Comparison of ENCODE assay signal across 11 cellular contexts in the genomic region with DNA sequence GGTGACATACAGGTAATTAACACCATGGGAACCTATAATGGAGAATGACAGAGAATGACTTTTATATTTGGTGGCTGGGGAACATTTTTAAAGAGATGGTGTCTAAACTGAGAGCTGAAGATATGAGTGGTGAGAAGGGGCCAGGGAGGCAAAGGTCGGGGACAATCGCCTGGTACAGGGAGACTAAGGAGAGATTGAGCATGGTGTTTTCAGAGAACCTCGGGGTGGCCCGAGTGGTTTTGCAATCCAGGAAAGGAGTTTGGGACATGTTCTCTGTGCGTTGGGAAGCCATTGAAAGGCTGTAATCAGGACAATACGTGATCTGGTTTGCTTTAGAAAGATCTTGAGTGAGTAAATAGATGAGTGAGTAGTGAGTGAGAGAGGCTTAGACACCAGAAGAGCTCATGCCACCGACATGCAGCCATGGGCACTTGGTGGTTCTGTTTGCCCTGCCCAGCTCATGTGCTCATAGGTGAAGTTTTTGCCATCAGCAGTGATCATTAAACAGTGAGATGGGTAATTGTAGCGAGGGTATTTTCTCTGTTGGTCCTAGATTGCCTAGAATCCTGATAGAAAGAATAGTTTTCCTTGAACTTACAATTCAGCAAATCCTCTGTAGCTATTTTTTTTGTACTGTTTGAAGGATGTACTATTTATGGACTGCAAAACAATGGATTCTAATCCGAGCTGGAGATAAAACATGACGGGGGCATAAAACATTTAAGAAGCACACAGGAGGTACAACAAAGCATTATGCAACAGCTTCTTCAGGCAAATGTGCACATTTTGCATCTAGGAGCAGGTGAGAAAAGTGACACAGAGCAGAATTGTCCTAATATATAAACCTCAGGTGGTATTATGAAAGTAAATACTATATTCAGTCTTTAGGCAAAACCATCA.
DNase-seq lines count a peak whose midpoint lies in the region; ATAC-seq and TF ChIP-seq lines count a peak whose summit lies in the region.
"Had no signal": no experiment of that assay in that cellular context is flagged by ENCODE, and none has a peak within 500 bp of the region (broad histone marks: within the 10 kb centered on the region; RNA-seq: fewer than 3 reads in every experiment).

No MANE protein-coding gene starts in this region.

- H3K27me3 ChIP-seq in GM23248 (replicated peaks; ENCODE audit: insufficient read depth) (0 out of 2 replicates have a peak, but pooled peaks cover 3% of the 10 kb centered on the region), ascending aorta (no peaks in the 10 kb centered on the region), left lung (no peaks in the 10 kb centered on the region), subcutaneous abdominal adipose tissue (ENCODE audit: control insufficient read depth in 5 of 5, insufficient read depth in 4 of 5, low read length in 5 of 5) (no peaks in the 10 kb centered on the region)

- H3K4me1 ChIP-seq in GM23248 (ENCODE audit: insufficient read depth) (peaks cover 48% of the 10 kb centered on the region), ascending aorta (peaks cover 23 to 74% of the 10 kb centered on the region in 2 donors), left lung (peaks cover 26 to 74% of the 10 kb centered on the region in 2 donors), subcutaneous abdominal adipose tissue (ENCODE audit: control insufficient read depth in 5 of 5, insufficient read depth in 5 of 5, low read length in 5 of 5) (peaks cover 21 to 78% (median 53%) of the 10 kb centered on the region in 5 donors)

- no peaks in the 10 kb centered on the region for H4K20me1 ChIP-seq in GM23248 (ENCODE audit: insufficient read depth)

- TF ChIP-seq CTCF in ascending aorta (IDR thresholded peaks at IDR 0.05): no peak
- no peak for TF ChIP-seq CTCF in left lung (IDR thresholded peaks at IDR 0.05)

- no peak for ATAC-seq in left lung
- no peak for ATAC-seq in GM18511 (IDR thresholded peaks at IDR 0.05; ENCODE audit: unreplicated experiment)

- H3K4me3 ChIP-seq in GM23248 (no peak overlapping the region), ascending aorta (no peak overlapping the region), left lung (no peak overlapping the region), subcutaneous abdominal adipose tissue (ENCODE audit: low read depth in 1 of 5, low read length in 5 of 5) (peak overlapping the region in 1 of 5 donors; percentile 23)

- no peak overlapping the region for H2AFZ ChIP-seq in GM23248

- H3K9ac ChIP-seq in GM23248 (no peak overlapping the region), subcutaneous abdominal adipose tissue (ENCODE audit: low read length in 5 of 5) (peak overlapping the region in 3 of 5 donors; percentile 34 to 68 (median 40))

- H3K9me2 ChIP-seq in GM23248 (ENCODE audit: insufficient read depth): no peaks in the 10 kb centered on the region

- H3K4me2 ChIP-seq in GM23248 (ENCODE audit: unreplicated experiment): peak overlapping the region; percentile 33

- DNase-seq in GM23248 (peak; percentile 34), ascending aorta (ENCODE audit: low spot score in 2 of 2) (peak in 1 of 2 donors; percentile 61), left lung (no peak), T-helper 9 cell (no peak), GM19238 (ENCODE audit: insufficient read length, low spot score) (no peak), retina (no peak)
- DNase-seq: activated naive CD8-positive, alpha-beta T cell treated with anti-CD3 and anti-CD28 coated beads, Interleukin-2, amount 10 ng/mL, durations not matched to agents 7 days and 5 days; KBM-7; NCI-H1417 treated with DMSO at 0.1 percent for 48 hours had no signal

- H3K9me3 ChIP-seq in GM23248 (ENCODE audit: low read depth) (no peaks in the 10 kb centered on the region), ascending aorta (no peaks in the 10 kb centered on the region), left lung (no peaks in the 10 kb centered on the region), subcutaneous abdominal adipose tissue (ENCODE audit: control insufficient read depth in 5 of 5, low read length in 5 of 5) (no peaks in the 10 kb centered on the region)

- H3F3A ChIP-seq in GM23248 (ENCODE audit: insufficient read depth): peaks cover 32% of the 10 kb centered on the region

- in situ Hi-C loops in GM23248 (cut with MboI): no loop called here

- H3K27ac ChIP-seq in GM23248 (peak overlapping the region; percentile 84), ascending aorta (peak overlapping the region; percentile 86 to 95), left lung (peak overlapping the region; percentile 82 to 87), subcutaneous abdominal adipose tissue (ENCODE audit: low read depth, low read length) (peak overlapping the region; percentile 93)

- intact Hi-C loops in ascending aorta (cut with DNase I): loop anchor here (2.0 to 5.0 kb wide), 2 partner anchors 71 to 269 kb away; no protein-coding TSS in a partner anchor
- intact Hi-C loops in left lung (cut with DNase I): no loop called here

- WGBS in GM23248 (ENCODE audit: low coverage in 1 of 2, low lambda C conversion rate in 2 of 2, missing lambda C conversion rate in 2 of 2), 2 experiments: 53 to 63% methylated on average over 10 of the region's 10 CpGs

- H3K36me3 ChIP-seq in GM23248 (ENCODE audit: low read depth): no peaks in the 10 kb centered on the region
- no peaks in the 10 kb centered on the region for H3K36me3 ChIP-seq in ascending aorta
- H3K36me3 ChIP-seq in left lung: no peaks in the 10 kb centered on the region
- no peaks in the 10 kb centered on the region for H3K36me3 ChIP-seq in subcutaneous abdominal adipose tissue (ENCODE audit: control insufficient read depth in 5 of 5, insufficient read depth in 5 of 5, low read length in 5 of 5)

- H3K79me2 ChIP-seq in GM23248 (ENCODE audit: insufficient read depth): peaks cover 16% of the 10 kb centered on the region
